25 cellular contexts compared by ENCODE assay signal in the genomic region with DNA sequence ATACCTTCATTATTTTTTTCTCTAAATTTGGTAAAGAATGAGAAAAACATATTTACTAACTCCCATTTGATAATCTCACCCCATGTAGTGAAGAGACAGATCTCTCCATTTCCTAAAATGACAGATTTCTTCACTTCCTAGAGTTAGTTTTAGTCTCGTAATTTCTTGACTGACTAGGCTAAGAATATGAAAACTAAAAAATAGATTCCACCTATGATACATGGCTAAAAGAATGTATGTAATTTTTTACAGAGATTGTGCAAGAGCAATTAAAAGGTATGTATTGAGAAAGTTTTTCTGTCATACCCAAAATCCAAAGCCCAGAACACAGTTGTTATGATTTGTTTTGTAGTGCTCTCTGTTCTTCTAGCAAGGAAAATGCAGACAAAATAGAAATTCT. TPM values are rescaled to one million over a fixed set of nuclear protein-coding genes. Genes with fewer than 3 reads are reported as not detected.
"Had no signal": no experiment of that assay in that cellular context is flagged by ENCODE, and none has a peak within 500 bp of the region (broad histone marks: within the 10 kb centered on the region; RNA-seq: fewer than 3 reads in every experiment).

No MANE protein-coding gene starts in this region.

- H3K36me3 ChIP-seq: colonic mucosa, esophagus muscularis mucosa, gastrocnemius medialis, left ventricle myocardium inferior, pancreas, right atrium auricular region, vagina had no signal

- DNase-seq: activated CD4-positive, alpha-beta memory T cell treated with anti-CD3 and anti-CD28 coated beads, Interleukin-2, amount 10 ng/mL, durations not matched to agents 7 days and 5 days; activated CD4-positive, alpha-beta T cell treated with anti-CD3 and anti-CD28 coated beads, Interleukin-2, amount 10 ng/mL, durations not matched to agents 24 days and 14 days; activated effector memory CD4-positive, alpha-beta T cell treated with Interleukin-2 at 50 U/mL for 16 hours; activated naive CD4-positive, alpha-beta T cell treated with anti-CD3 and anti-CD28 coated beads, Interleukin-2, amount 10 ng/mL, durations not matched to agents 7 days and 5 days; activated naive CD8-positive, alpha-beta T cell treated with anti-CD3 and anti-CD28 coated beads, Interleukin-2, amount 50 U/mL, for 24 hours; activated T-cell treated with anti-CD3 and anti-CD28 coated beads, Interleukin-2, amount 50 U/mL, for 72 hours; aorta; central memory CD4-positive, alpha-beta T cell; colonic mucosa; dorsolateral prefrontal cortex; effector memory CD8-positive, alpha-beta T cell; gastrocnemius medialis; hippocampal formation; left ventricle myocardium inferior; midbrain; natural killer cell; pancreas; psoas muscle had no signal

- H3K9me3 ChIP-seq: colonic mucosa, esophagus muscularis mucosa, gastrocnemius medialis, left ventricle myocardium inferior, pancreas, psoas muscle, right atrium auricular region, vagina had no signal

- H3K4me3 ChIP-seq: colonic mucosa, esophagus muscularis mucosa, gastrocnemius medialis, left ventricle myocardium inferior, pancreas, psoas muscle, right atrium auricular region, skin epidermis, vagina had no signal

- ATAC-seq: activated naive CD8-positive, alpha-beta T cell treated with anti-CD3 and anti-CD28 coated beads, Interleukin-2, amount 50 U/mL, for 24 hours; activated T-cell treated with anti-CD3 and anti-CD28 coated beads, Interleukin-2, amount 50 U/mL, for 72 hours; effector memory CD8-positive, alpha-beta T cell; gastrocnemius medialis; natural killer cell; pancreas; psoas muscle; stimulated activated memory B cell treated with anti-CD40 and anti-IgM and Interleukin-4, amounts not matched to agents 10 μg/mL and 1 μg/mL and 100 μg/mL, for 72 hours had no signal

- FAIRE-seq: endothelial cell of umbilical vein, pancreas had no signal

- H3K27me3 ChIP-seq: colonic mucosa, dorsolateral prefrontal cortex, esophagus muscularis mucosa, gastrocnemius medialis, pancreas, right atrium auricular region, vagina had no signal

- H3K4me1 ChIP-seq: colonic mucosa, esophagus muscularis mucosa, gastrocnemius medialis, pancreas, psoas muscle, vagina had no signal

- H3K27ac ChIP-seq: colonic mucosa, esophagus muscularis mucosa, gastrocnemius medialis, left ventricle myocardium inferior, pancreas, psoas muscle, right atrium auricular region, skin epidermis, vagina had no signal

RNA-seq across cellular contexts. Expression of gene NALCN, which starts 9.5 kb away (rescaled TPM):
- total RNA-seq: activated CD4-positive, alpha-beta memory T cell treated with anti-CD3 and anti-CD28 coated beads, Interleukin-2, amount 10 ng/mL, durations not matched to agents 7 days and 5 days; activated CD4-positive, alpha-beta T cell treated with anti-CD3 and anti-CD28 coated beads, Interleukin-2, amount 10 ng/mL, durations not matched to agents 24 days and 14 days; activated T-cell treated with anti-CD3 and anti-CD28 coated beads, Interleukin-2, amount 50 U/mL, for 72 hours; natural killer cell; T-helper 2 cell treated with Interferon-gamma antibody and Interleukin-4, amounts not matched to agents 100 ng/mL and 5 ng/mL, for 36 hours had no signal

RNA-seq across cellular contexts. Expression of gene ITGBL1, which starts 45.7 kb away (rescaled TPM):
- total RNA-seq: activated CD4-positive, alpha-beta memory T cell treated with anti-CD3 and anti-CD28 coated beads, Interleukin-2, amount 10 ng/mL, durations not matched to agents 7 days and 5 days; activated CD4-positive, alpha-beta T cell treated with anti-CD3 and anti-CD28 coated beads, Interleukin-2, amount 10 ng/mL, durations not matched to agents 24 days and 14 days; activated T-cell treated with anti-CD3 and anti-CD28 coated beads, Interleukin-2, amount 50 U/mL, for 72 hours; natural killer cell; T-helper 2 cell treated with Interferon-gamma antibody and Interleukin-4, amounts not matched to agents 100 ng/mL and 5 ng/mL, for 36 hours had no signal
